ENCODE assay signal across 25 cellular contexts in genomic region chr13:52029569-52029968, GRCh38.
"Had no signal": no experiment of that assay in that cellular context is flagged by ENCODE, and none has a peak within 500 bp of the region (broad histone marks: within the 10 kb centered on the region; RNA-seq: fewer than 3 reads in every experiment).

No MANE protein-coding gene starts in this region.

- FAIRE-seq: endothelial cell of umbilical vein had no signal

- DNase-seq: activated CD4-positive, alpha-beta T cell treated with anti-CD3 and anti-CD28 coated beads for 48 hours; activated CD8-positive, alpha-beta T cell treated with anti-CD3 and anti-CD28 coated beads, Interleukin-2, amount 10 ng/mL, durations not matched to agents 7 days and 5 days; activated effector memory CD4-positive, alpha-beta T cell treated with Interleukin-2 at 50 U/mL for 16 hours; activated naive CD4-positive, alpha-beta T cell treated with anti-CD3 and anti-CD28 coated beads, Interleukin-2, amount 10 ng/mL, durations not matched to agents 7 days and 5 days; activated naive CD8-positive, alpha-beta T cell treated with anti-CD3 and anti-CD28 coated beads, Interleukin-2, amount 50 U/mL, for 24 hours; activated T-cell treated with anti-CD3 and anti-CD28 coated beads, Interleukin-2, amount 50 U/mL, for 4 hours; aorta; brain microvascular endothelial cell; central memory CD4-positive, alpha-beta T cell; heart right ventricle; kidney glomerular epithelial cell; mesendoderm; naive thymus-derived CD8-positive, alpha-beta T cell; ovary; psoas muscle; right cardiac atrium; trophoblast cell had no signal

- H3K27me3 Mint-ChIP-seq: activated naive CD4-positive, alpha-beta T cell treated with anti-CD3 and anti-CD28 coated beads, Interleukin-2, amount 10 ng/mL, durations not matched to agents 7 days and 5 days; activated naive CD8-positive, alpha-beta T cell treated with anti-CD3 and anti-CD28 coated beads, Interleukin-2, amount 50 U/mL, for 24 hours; naive thymus-derived CD8-positive, alpha-beta T cell; stimulated activated naive CD8-positive, alpha-beta T cell treated with anti-CD3 and anti-CD28 coated beads, Interleukin-15, Interleukin-2, amounts not matched to agents 100 ng/mL and 50 ng/mL, for 24 hours had no signal

- H3K4me3 ChIP-seq: coronary artery, esophagus muscularis mucosa, gastroesophageal sphincter, heart right ventricle, ovary, psoas muscle, suprapubic skin, vagina had no signal

- ATAC-seq: activated CD8-positive, alpha-beta T cell treated with anti-CD3 and anti-CD28 coated beads, Interleukin-2, amount 10 ng/mL, durations not matched to agents 7 days and 5 days; activated naive CD8-positive, alpha-beta T cell treated with anti-CD3 and anti-CD28 coated beads, Interleukin-2, amount 50 U/mL, for 24 hours; activated T-cell treated with anti-CD3 and anti-CD28 coated beads, Interleukin-2, amount 50 U/mL, for 4 hours; gastroesophageal sphincter; heart right ventricle; naive thymus-derived CD8-positive, alpha-beta T cell; psoas muscle; right cardiac atrium; WTC11 had no signal

- H3K4me3 Mint-ChIP-seq: activated CD8-positive, alpha-beta T cell treated with anti-CD3 and anti-CD28 coated beads, Interleukin-2, amount 10 ng/mL, durations not matched to agents 7 days and 5 days; activated naive CD4-positive, alpha-beta T cell treated with anti-CD3 and anti-CD28 coated beads, Interleukin-2, amount 10 ng/mL, durations not matched to agents 7 days and 5 days; activated naive CD8-positive, alpha-beta T cell treated with anti-CD3 and anti-CD28 coated beads, Interleukin-2, amount 50 U/mL, for 24 hours; activated T-cell treated with anti-CD3 and anti-CD28 coated beads, Interleukin-2, amount 50 U/mL, for 4 hours; stimulated activated naive CD8-positive, alpha-beta T cell treated with anti-CD3 and anti-CD28 coated beads, Interleukin-15, Interleukin-2, amounts not matched to agents 100 ng/mL and 50 ng/mL, for 24 hours; WTC11 had no signal

- H3K27ac ChIP-seq: brain microvascular endothelial cell, coronary artery, esophagus muscularis mucosa, gastroesophageal sphincter, heart right ventricle, ovary, psoas muscle, suprapubic skin, vagina had no signal

- H3K36me3 ChIP-seq: ovary had no signal

- H3K9me3 ChIP-seq: esophagus muscularis mucosa, gastroesophageal sphincter, heart right ventricle, psoas muscle, vagina had no signal

- H3K4me1 Mint-ChIP-seq: activated naive CD4-positive, alpha-beta T cell treated with anti-CD3 and anti-CD28 coated beads, Interleukin-2, amount 10 ng/mL, durations not matched to agents 7 days and 5 days had no signal

- H3K4me1 ChIP-seq: psoas muscle, suprapubic skin, vagina had no signal

- H3K27me3 ChIP-seq: brain microvascular endothelial cell, esophagus muscularis mucosa, gastroesophageal sphincter, heart right ventricle, ovary, suprapubic skin, vagina had no signal

- H3K27ac Mint-ChIP-seq: activated CD8-positive, alpha-beta T cell treated with anti-CD3 and anti-CD28 coated beads, Interleukin-2, amount 10 ng/mL, durations not matched to agents 7 days and 5 days; activated naive CD4-positive, alpha-beta T cell treated with anti-CD3 and anti-CD28 coated beads, Interleukin-2, amount 10 ng/mL, durations not matched to agents 7 days and 5 days; activated naive CD8-positive, alpha-beta T cell treated with anti-CD3 and anti-CD28 coated beads, Interleukin-2, amount 50 U/mL, for 24 hours; stimulated activated naive CD8-positive, alpha-beta T cell treated with anti-CD3 and anti-CD28 coated beads, Interleukin-15, Interleukin-2, amounts not matched to agents 100 ng/mL and 50 ng/mL, for 24 hours; WTC11 had no signal
